In genomic region chr16:57985204-57986121, GRCh38 we compare ENCODE assay signal across 9 cellular contexts. TPM values are rescaled to one million over a fixed set of nuclear protein-coding genes. Genes with fewer than 3 reads are reported as not detected.
A peak's percentile ranks its signal among the peaks of the same experiment; 100 is the strongest.
DNase-seq lines count a peak whose midpoint lies in the region; ATAC-seq, FAIRE-seq and TF ChIP-seq lines count a peak whose summit lies in the region.
"Had no signal": no experiment of that assay in that cellular context is flagged by ENCODE, and none has a peak within 500 bp of the region (broad histone marks: within the 10 kb centered on the region; RNA-seq: fewer than 3 reads in every experiment).

No MANE protein-coding gene starts in this region.

- TF ChIP-seq CTCF in kidney (IDR thresholded peaks at IDR 0.05; ENCODE audit: borderline replicate concordance, extremely low read depth, insufficient read depth): no peak
- no peak for TF ChIP-seq CTCF in stomach (IDR thresholded peaks at IDR 0.05)
- no peak for TF ChIP-seq CTCF in OCI-LY7 (conservative IDR thresholded peaks at IDR 0.05; ENCODE audit: low read length)

- peaks cover 0 to 23% (median 4%) of the 10 kb centered on the region in 3 donors for H3K27me3 ChIP-seq in stomach

- H3K9me3 ChIP-seq in kidney (ENCODE audit: control insufficient read depth in 1 of 2, low read length in 2 of 2) (no peaks in the 10 kb centered on the region), stomach (no peaks in the 10 kb centered on the region), OCI-LY7 (ENCODE audit: low read length) (no peaks in the 10 kb centered on the region)

- H3K9ac ChIP-seq in kidney (ENCODE audit: low read length in 2 of 2): peak overlapping the region in 1 of 2 donors; percentile 19

- H3K27ac Mint-ChIP-seq in activated T-cell treated with anti-CD3 and anti-CD28 coated beads, Interleukin-2, amount 50 U/mL, for 24 hours: peak overlapping the region; percentile 77
- H3K27ac Mint-ChIP-seq in activated naive CD8-positive, alpha-beta T cell treated with anti-CD3 and anti-CD28 coated beads, Interleukin-2, amount 10 ng/mL, durations not matched to agents 7 days and 5 days: peak overlapping the region; percentile 82

- no TSS peak for BruUV-seq in OCI-LY7 (replicated peaks; lab: Mats Ljungman, UMichigan)

- H3K4me3 ChIP-seq in kidney (ENCODE audit: low read length in 2 of 2) (peak overlapping the region; percentile 29 to 53), stomach (peak overlapping the region; percentile 54 to 65 (median 57)), OCI-LY7 (ENCODE audit: low read depth, low read length, poor library complexity, severe bottlenecking) (no peak overlapping the region)

- peak overlapping the region; percentile 83 for H3K4me3 Mint-ChIP-seq in activated T-cell treated with anti-CD3 and anti-CD28 coated beads, Interleukin-2, amount 50 U/mL, for 24 hours
- H3K4me3 Mint-ChIP-seq in activated naive CD8-positive, alpha-beta T cell treated with anti-CD3 and anti-CD28 coated beads, Interleukin-2, amount 10 ng/mL, durations not matched to agents 7 days and 5 days: peak overlapping the region; percentile 94

- H3K27ac ChIP-seq in kidney (ENCODE audit: low read depth in 2 of 2, low read length in 2 of 2): no peak overlapping the region
- peak overlapping the region in 3 of 5 donors; percentile 41 to 67 (median 60) for H3K27ac ChIP-seq in stomach
- no peak overlapping the region for H3K27ac ChIP-seq in OCI-LY7 (ENCODE audit: low read depth, low read length, poor library complexity, severe bottlenecking)

- POLR2A ChIA-PET in activated naive CD8-positive, alpha-beta T cell treated with anti-CD3 and anti-CD28 coated beads, Interleukin-2, amount 10 ng/mL, durations not matched to agents 7 days and 5 days (lab: Charles Lee): interaction anchor here (0.5 to 0.6 kb wide), 2 partner anchors 15 to 628 kb away, joined by 3 to 4 read pairs; partner anchors contain the start of gene USB1
- POLR2A ChIA-PET in OCI-LY7 (lab: Charles Lee): no interaction called here

- H3K9me2 ChIP-seq in OCI-LY7 (ENCODE audit: insufficient read depth, low read length): no peaks in the 10 kb centered on the region

- no peak overlapping the region for H2AFZ ChIP-seq in OCI-LY7 (ENCODE audit: low read length)

- H3K4me2 ChIP-seq in OCI-LY7 (ENCODE audit: low read length): no peak overlapping the region

- 11 to 22% (median 15%) methylated on average over 49 to 60 of the region's 60 CpGs for WGBS in stomach, 5 donors

- H4K20me1 ChIP-seq in OCI-LY7 (ENCODE audit: insufficient read depth, low read length): no peaks in the 10 kb centered on the region

- H3K79me2 ChIP-seq in OCI-LY7 (ENCODE audit: insufficient read depth, low read depth, low read length): no peaks in the 10 kb centered on the region

- FAIRE-seq in kidney (lab: Jason Lieb, UNC): no peak

- intact Hi-C loops in kidney (cut with DNase I): no loop called here
- intact Hi-C loops in stomach (cut with DNase I; ENCODE audit: low total_unique reads): no loop called here
- intact Hi-C loops in OCI-LY7 (cut with micrococcal nuclease; ENCODE audit: unreplicated experiment): no loop called here

- no peaks in the 10 kb centered on the region for H3K27me3 Mint-ChIP-seq in activated T-cell treated with anti-CD3 and anti-CD28 coated beads, Interleukin-2, amount 50 U/mL, for 24 hours
- peaks cover 9% of the 10 kb centered on the region for H3K27me3 Mint-ChIP-seq in activated naive CD8-positive, alpha-beta T cell treated with anti-CD3 and anti-CD28 coated beads, Interleukin-2, amount 10 ng/mL, durations not matched to agents 7 days and 5 days

- no peaks in the 10 kb centered on the region for H3K36me3 Mint-ChIP-seq in activated T-cell treated with anti-CD3 and anti-CD28 coated beads, Interleukin-2, amount 50 U/mL, for 24 hours (ENCODE audit: low read depth)
- H3K36me3 Mint-ChIP-seq in activated naive CD8-positive, alpha-beta T cell treated with anti-CD3 and anti-CD28 coated beads, Interleukin-2, amount 10 ng/mL, durations not matched to agents 7 days and 5 days: no peaks in the 10 kb centered on the region

- no peak for TF ChIP-seq EP300 in stomach (IDR thresholded peaks at IDR 0.05)

- peak; percentile 60 for ATAC-seq in activated naive CD8-positive, alpha-beta T cell treated with anti-CD3 and anti-CD28 coated beads, Interleukin-2, amount 10 ng/mL, durations not matched to agents 7 days and 5 days (ENCODE audit: low read depth)

- H3K4me1 ChIP-seq in kidney (ENCODE audit: control insufficient read depth in 1 of 2, insufficient read depth in 1 of 2, low read depth in 1 of 2, low read length in 2 of 2) (peaks cover 0 to 10% of the 10 kb centered on the region in 2 donors), stomach (peaks cover 16 to 24% (median 21%) of the 10 kb centered on the region in 4 donors), OCI-LY7 (ENCODE audit: insufficient read depth, low read length, poor library complexity, severe bottlenecking) (peaks cover 14% of the 10 kb centered on the region)

- no peaks in the 10 kb centered on the region for H3K9me3 Mint-ChIP-seq in activated T-cell treated with anti-CD3 and anti-CD28 coated beads, Interleukin-2, amount 50 U/mL, for 24 hours
- no peaks in the 10 kb centered on the region for H3K9me3 Mint-ChIP-seq in activated naive CD8-positive, alpha-beta T cell treated with anti-CD3 and anti-CD28 coated beads, Interleukin-2, amount 10 ng/mL, durations not matched to agents 7 days and 5 days

- H3K36me3 ChIP-seq in kidney (ENCODE audit: control insufficient read depth in 1 of 2, insufficient read depth in 2 of 2, low read length in 2 of 2) (no peaks in the 10 kb centered on the region), stomach (no peaks in the 10 kb centered on the region), OCI-LY7 (ENCODE audit: insufficient read depth, low read length) (no peaks in the 10 kb centered on the region)

- peaks cover 12% of the 10 kb centered on the region for H3K4me1 Mint-ChIP-seq in activated T-cell treated with anti-CD3 and anti-CD28 coated beads, Interleukin-2, amount 50 U/mL, for 24 hours (ENCODE audit: low read depth)
- H3K4me1 Mint-ChIP-seq in activated naive CD8-positive, alpha-beta T cell treated with anti-CD3 and anti-CD28 coated beads, Interleukin-2, amount 10 ng/mL, durations not matched to agents 7 days and 5 days: peaks cover 2% of the 10 kb centered on the region

- CTCF ChIA-PET in OCI-LY7 (lab: Charles Lee; ENCODE audit: unreplicated experiment): no interaction called here

- no peak for DNase-seq in activated T-cell treated with anti-CD3 and anti-CD28 coated beads, Interleukin-2, amount 50 U/mL, for 24 hours
- DNase-seq in activated T-cell treated with anti-CD3 and anti-CD28 coated beads, Interleukin-2, amount 50 U/mL, for 48 hours: no peak
- DNase-seq in activated naive CD8-positive, alpha-beta T cell treated with anti-CD3 and anti-CD28 coated beads, Interleukin-2, amount 10 ng/mL, durations not matched to agents 7 days and 5 days: no peak
- peak; percentile 79 for DNase-seq in kidney
- DNase-seq in stomach: no peak
- no peak for DNase-seq in NCI-H524 treated with DMSO at 0.1 percent for 48 hours (lab: John Stamatoyannopoulos, UW)
- no peak for DNase-seq in OCI-LY7 (ENCODE audit: low spot score)
- no peak for DNase-seq in putamen (ENCODE audit: low spot score)
- DNase-seq: DND-41 had no signal

- TF ChIP-seq POLR2A in stomach (IDR thresholded peaks at IDR 0.05): no peak

RNA-seq across cellular contexts. Expression of gene CNGB1, which starts 14.5 kb away (rescaled TPM):
- total RNA-seq in activated naive CD8-positive, alpha-beta T cell treated with anti-CD3 and anti-CD28 coated beads, Interleukin-2, amount 10 ng/mL, durations not matched to agents 7 days and 5 days: not detected
- not detected for total RNA-seq in kidney
- not detected for polyA plus RNA-seq in kidney (ENCODE audit: insufficient read depth, low read depth, low replicate concordance)
- 10 to 100 TPM in 1 of 5 donors, under 1 TPM in 1, not detected in 3; 0.73 to 18.0 TPM for total RNA-seq in stomach
- under 1 TPM in 1 of 3 donors, not detected in 2; 0.08 TPM for polyA plus RNA-seq in stomach
- not detected in 2 replicates for total RNA-seq in OCI-LY7 (2014; rRNA removed; shearing (Covaris generic))
- total RNA-seq in OCI-LY7 (2022): not detected in 2 replicates

RNA-seq across cellular contexts. Expression of gene ZNF319, which starts 15.0 kb away (rescaled TPM):
- 10 to 100 TPM; 21.5 to 21.8 TPM for total RNA-seq in activated naive CD8-positive, alpha-beta T cell treated with anti-CD3 and anti-CD28 coated beads, Interleukin-2, amount 10 ng/mL, durations not matched to agents 7 days and 5 days
- 10.9 TPM for total RNA-seq in kidney
- polyA plus RNA-seq in kidney (ENCODE audit: insufficient read depth, low read depth, low replicate concordance): 2.9 TPM
- 10 to 100 TPM in 1 of 5 donors, 1 to 10 TPM in 3, not detected in 1; 2.4 to 11.0 (median 5.3) TPM for total RNA-seq in stomach
- polyA plus RNA-seq in stomach: 1 to 10 TPM; 1.4 to 2.7 (median 2.2) TPM
- total RNA-seq in OCI-LY7 (2014; rRNA removed; shearing (Covaris generic)): 4.2 and 4.7 TPM in 2 replicates
- total RNA-seq in OCI-LY7 (2022): 12.7 and 13.0 TPM in 2 replicates

RNA-seq across cellular contexts. Expression of gene USB1, which starts 15.7 kb away (rescaled TPM):
- 10 to 100 TPM; 47.4 to 53.9 TPM for total RNA-seq in activated naive CD8-positive, alpha-beta T cell treated with anti-CD3 and anti-CD28 coated beads, Interleukin-2, amount 10 ng/mL, durations not matched to agents 7 days and 5 days
- total RNA-seq in kidney (32.8 TPM), stomach (10 to 100 TPM in 2 of 5 donors, 1 to 10 TPM in 3; 4.1 to 54.0 (median 8.1) TPM), OCI-LY7 (2022) (39.5 and 48.3 TPM in 2 replicates)
- polyA plus RNA-seq in kidney (ENCODE audit: insufficient read depth, low read depth, low replicate concordance) (18.3 TPM), stomach (10 to 100 TPM; 18.9 to 28.6 (median 28.0) TPM)
- total RNA-seq in OCI-LY7 (2014; rRNA removed; shearing (Covaris generic)): 10.4 and 12.5 TPM in 2 replicates

RNA-seq across cellular contexts. Expression of gene MMP15, which starts 40.1 kb away (rescaled TPM):
- under 1 TPM; 0.61 to 0.62 TPM for total RNA-seq in activated naive CD8-positive, alpha-beta T cell treated with anti-CD3 and anti-CD28 coated beads, Interleukin-2, amount 10 ng/mL, durations not matched to agents 7 days and 5 days
- 31.4 TPM for total RNA-seq in kidney
- 19.1 TPM for polyA plus RNA-seq in kidney (ENCODE audit: insufficient read depth, low read depth, low replicate concordance)
- 100 to 1,000 TPM in 1 of 5 donors, 10 to 100 TPM in 4; 19.3 to 140 (median 43.3) TPM for total RNA-seq in stomach
- 10 to 100 TPM in 2 of 3 donors, 1 to 10 TPM in 1; 8.1 to 24.0 (median 15.5) TPM for polyA plus RNA-seq in stomach
- not detected in 2 replicates for total RNA-seq in OCI-LY7 (2014; rRNA removed; shearing (Covaris generic))
- total RNA-seq in OCI-LY7 (2022): 0.18 and 0.21 TPM in 2 replicates

Comparison
In these comparisons a context has a peak if more than half of its experiments do, and no peak if none do; other contexts are left out.
1. H3K27ac ChIP-seq: peak in stomach (3 of 5); none in kidney (0 of 2) and OCI-LY7 (single experiment).